Comparison of ENCODE assay signal across 17 cellular contexts in genomic region chr3:172068977-172069376, GRCh38.
"Had no signal": no experiment of that assay in that cellular context is flagged by ENCODE, and none has a peak within 500 bp of the region (broad histone marks: within the 10 kb centered on the region; RNA-seq: fewer than 3 reads in every experiment).

No MANE protein-coding gene starts in this region.

- H3K27me3 ChIP-seq: pancreas, upper lobe of left lung had no signal

- H3K36me3 ChIP-seq: pancreas had no signal

- H3K27ac Mint-ChIP-seq: activated CD4-positive, alpha-beta T cell treated with anti-CD3 and anti-CD28 coated beads, Interleukin-2, amount 10 ng/mL, durations not matched to agents 7 days and 5 days; activated naive CD4-positive, alpha-beta T cell treated with anti-CD3 and anti-CD28 coated beads for 36 hours; endodermal cell; naive thymus-derived CD8-positive, alpha-beta T cell; stimulated activated effector memory CD8-positive, alpha-beta T cell treated with anti-CD3 and anti-CD28 coated beads, Interleukin-12 subunit alpha, Interleukin-12 subunit beta, amount 100 ng/mL, for 72 hours had no signal

- ATAC-seq: mucosa of descending colon; naive thymus-derived CD8-positive, alpha-beta T cell; pancreas; stimulated activated effector memory CD8-positive, alpha-beta T cell treated with anti-CD3 and anti-CD28 coated beads, Interleukin-12 subunit alpha, Interleukin-12 subunit beta, amount 100 ng/mL, for 72 hours had no signal

- H3K27me3 Mint-ChIP-seq: activated CD4-positive, alpha-beta T cell treated with anti-CD3 and anti-CD28 coated beads, Interleukin-2, amount 10 ng/mL, durations not matched to agents 7 days and 5 days; central memory CD8-positive, alpha-beta T cell had no signal

- H3K4me3 Mint-ChIP-seq: activated CD4-positive, alpha-beta T cell treated with anti-CD3 and anti-CD28 coated beads, Interleukin-2, amount 10 ng/mL, durations not matched to agents 7 days and 5 days; activated naive CD4-positive, alpha-beta T cell treated with anti-CD3 and anti-CD28 coated beads for 36 hours; central memory CD8-positive, alpha-beta T cell; endodermal cell; naive thymus-derived CD8-positive, alpha-beta T cell; stimulated activated effector memory CD8-positive, alpha-beta T cell treated with anti-CD3 and anti-CD28 coated beads, Interleukin-12 subunit alpha, Interleukin-12 subunit beta, amount 100 ng/mL, for 72 hours had no signal

- H3K36me3 Mint-ChIP-seq: stimulated activated effector memory CD8-positive, alpha-beta T cell treated with anti-CD3 and anti-CD28 coated beads, Interleukin-12 subunit alpha, Interleukin-12 subunit beta, amount 100 ng/mL, for 72 hours had no signal

- H3K9me3 ChIP-seq: mucosa of descending colon, pancreas, upper lobe of left lung had no signal

- H3K9me3 Mint-ChIP-seq: activated CD4-positive, alpha-beta T cell treated with anti-CD3 and anti-CD28 coated beads, Interleukin-2, amount 10 ng/mL, durations not matched to agents 7 days and 5 days; activated naive CD4-positive, alpha-beta T cell treated with anti-CD3 and anti-CD28 coated beads for 36 hours; central memory CD8-positive, alpha-beta T cell; endodermal cell; naive thymus-derived CD8-positive, alpha-beta T cell; stimulated activated effector memory CD8-positive, alpha-beta T cell treated with anti-CD3 and anti-CD28 coated beads, Interleukin-12 subunit alpha, Interleukin-12 subunit beta, amount 100 ng/mL, for 72 hours had no signal

- DNase-seq: activated CD4-positive, alpha-beta T cell treated with anti-CD3 and anti-CD28 coated beads, Interleukin-2, amount 10 ng/mL, durations not matched to agents 7 days and 5 days; activated CD4-positive, CD25-positive, alpha-beta regulatory T cell; activated CD8-positive, alpha-beta memory T cell treated with anti-CD3 and anti-CD28 coated beads for 24 hours; activated naive CD4-positive, alpha-beta T cell treated with anti-CD3 and anti-CD28 coated beads for 36 hours; dermis blood vessel endothelial cell; endodermal cell; hypothalamus; mammary epithelial cell; mucosa of descending colon; naive thymus-derived CD8-positive, alpha-beta T cell; pancreas; small intestine; substantia nigra; T-helper 2 cell; upper lobe of left lung had no signal

- H3K4me3 ChIP-seq: mucosa of descending colon, pancreas, upper lobe of left lung had no signal
